8 cellular contexts compared by ENCODE assay signal in the genomic region with DNA sequence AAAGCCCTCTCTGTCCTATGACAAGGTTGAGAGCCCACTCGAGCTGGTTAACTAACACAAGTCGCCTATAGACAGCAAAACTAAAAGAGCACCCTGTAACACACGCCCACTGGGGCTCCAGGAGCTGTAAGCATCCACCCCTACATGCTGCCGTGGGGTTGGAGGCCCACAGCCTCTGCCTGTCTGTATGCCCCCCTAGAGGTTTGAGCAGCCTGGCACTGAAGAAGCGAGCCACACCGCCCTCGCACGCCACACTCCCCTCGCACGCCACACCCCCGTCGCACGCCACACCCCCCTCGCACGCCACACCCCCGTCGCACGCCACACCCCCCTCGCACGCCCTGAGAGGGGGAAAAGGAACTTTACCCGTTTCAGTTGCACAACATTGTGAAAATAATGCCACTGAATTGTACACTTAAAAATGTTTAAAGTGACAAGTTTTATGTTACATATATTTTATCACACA. TPM values are rescaled to one million over a fixed set of nuclear protein-coding genes. Genes with fewer than 3 reads are reported as not detected.
DNase-seq lines count a peak whose midpoint lies in the region; ATAC-seq, FAIRE-seq and TF ChIP-seq lines count a peak whose summit lies in the region.

No MANE protein-coding gene starts in this region.

- peak overlapping the region; percentile 64 for H3K4me3 ChIP-seq in ACC112 (ENCODE audit: low read depth, low read length)
- peak overlapping the region; percentile 39 for H3K4me3 ChIP-seq in MM.1S (ENCODE audit: low read length)
- peak overlapping the region; percentile 36 for H3K4me3 ChIP-seq in astrocyte (ENCODE audit: insufficient read depth, low read depth, low read length)
- peak overlapping the region; percentile 27; the same call in 1 of the 2 replicates for H3K4me3 ChIP-seq in iPS DF 6.9 (ENCODE audit: low read length)
- peak overlapping the region; percentile 46 for H3K4me3 ChIP-seq in smooth muscle cell

- peaks cover 16% of the 10 kb centered on the region for H3K27me3 Mint-ChIP-seq in astrocyte (ENCODE audit: low read depth, unreplicated experiment)

- H3F3A ChIP-seq in MM.1S (ENCODE audit: insufficient read depth, low read length) (no peaks in the 10 kb centered on the region), smooth muscle cell (ENCODE audit: low read depth) (no peaks in the 10 kb centered on the region)

- H3K36me3 Mint-ChIP-seq in astrocyte (ENCODE audit: low read depth, unreplicated experiment) = no peaks in the 10 kb centered on the region

- H2AFZ ChIP-seq in ACC112 (ENCODE audit: low read length, unreplicated experiment) = no peak overlapping the region
- H2AFZ ChIP-seq in MM.1S (ENCODE audit: low read length) = peak overlapping the region; percentile 47; the same call in 1 of the 2 replicates
- H2AFZ ChIP-seq in astrocyte (ENCODE audit: low read depth, low read length) = peak overlapping the region; percentile 84
- peak overlapping the region; percentile 79 for H2AFZ ChIP-seq in smooth muscle cell (ENCODE audit: low read depth)

- H3K4me2 ChIP-seq in MM.1S (ENCODE audit: low read depth, low read length) (peak overlapping the region; percentile 83), astrocyte (ENCODE audit: low read length) (peak overlapping the region; percentile 85), smooth muscle cell (peak overlapping the region; percentile 89)

- DNase-seq in MM.1S (peak; percentile 52), T-helper 9 cell (peak; percentile 64), astrocyte (ENCODE audit: low read depth) (peak; percentile 13), iPS DF 6.9 (ENCODE audit: low read depth, low spot score) (no peak), smooth muscle cell (lab: John Stamatoyannopoulos, UW; ENCODE audit: unreplicated experiment) (peak; percentile 54)

- no peak overlapping the region for H3K27ac Mint-ChIP-seq in astrocyte (ENCODE audit: unreplicated experiment)

- no peak overlapping the region for H3K27ac ChIP-seq in ACC112 (ENCODE audit: low read depth, low read length)
- H3K27ac ChIP-seq in MM.1S (ENCODE audit: low read length) = no peak overlapping the region
- no peak overlapping the region for H3K27ac ChIP-seq in astrocyte (ENCODE audit: low read depth, low read length)
- no peak overlapping the region for H3K27ac ChIP-seq in iPS DF 6.9 (ENCODE audit: low read length)
- no peak overlapping the region for H3K27ac ChIP-seq in smooth muscle cell (ENCODE audit: low read depth)

- H3K9ac ChIP-seq in MM.1S (ENCODE audit: low read length) = no peak overlapping the region
- H3K9ac ChIP-seq in astrocyte (ENCODE audit: low read length) = no peak overlapping the region
- H3K9ac ChIP-seq in smooth muscle cell (ENCODE audit: low read depth) = no peak overlapping the region

- peak overlapping the region; percentile 73 for H3K4me3 Mint-ChIP-seq in astrocyte (ENCODE audit: unreplicated experiment)

- no peaks in the 10 kb centered on the region for H3K9me3 ChIP-seq in MM.1S (replicated peaks; ENCODE audit: insufficient read depth, low read length)
- no peaks in the 10 kb centered on the region for H3K9me3 ChIP-seq in astrocyte (ENCODE audit: insufficient read depth, low read depth, low read length)
- no peaks in the 10 kb centered on the region for H3K9me3 ChIP-seq in iPS DF 6.9 (ENCODE audit: control insufficient read depth, insufficient read depth, low read length)
- no peaks in the 10 kb centered on the region for H3K9me3 ChIP-seq in smooth muscle cell (replicated peaks; ENCODE audit: low read depth)

- H3K9me3 Mint-ChIP-seq in astrocyte (ENCODE audit: unreplicated experiment) = no peaks in the 10 kb centered on the region

- H3K4me1 ChIP-seq in ACC112 (ENCODE audit: control insufficient read depth, insufficient read depth, low read length, unreplicated experiment) (no peaks in the 10 kb centered on the region), MM.1S (ENCODE audit: low read length) (no peaks in the 10 kb centered on the region), astrocyte (ENCODE audit: insufficient read depth, low read length) (no peaks in the 10 kb centered on the region), iPS DF 6.9 (ENCODE audit: control insufficient read depth, insufficient read depth, low read length) (peaks cover 4% of the 10 kb centered on the region; the same call in 1 of the 2 replicates), smooth muscle cell (ENCODE audit: low read depth) (peaks cover 3% of the 10 kb centered on the region)

- H3K36me3 ChIP-seq in ACC112 (ENCODE audit: insufficient read depth, low read length) (no peaks in the 10 kb centered on the region), MM.1S (replicated peaks; ENCODE audit: insufficient read depth, low read length) (no peaks in the 10 kb centered on the region), astrocyte (ENCODE audit: insufficient read depth, low read length) (no peaks in the 10 kb centered on the region), iPS DF 6.9 (ENCODE audit: control insufficient read depth, insufficient read depth, low read length) (no peaks in the 10 kb centered on the region), smooth muscle cell (ENCODE audit: low read depth) (no peaks in the 10 kb centered on the region)

- no CpG with 5 or more reads among the region's 21 CpGs for WGBS in iPS DF 6.9 (ENCODE audit: insufficient coverage, insufficient read length)
- WGBS in smooth muscle cell (ENCODE audit: low lambda C conversion rate) = 3% methylated on average over 19 of the region's 21 CpGs

- no peak for FAIRE-seq in astrocyte (lab: Jason Lieb, UNC)

- peaks cover 23% of the 10 kb centered on the region for H3K27me3 ChIP-seq in ACC112 (ENCODE audit: insufficient read depth, low read length)
- peaks cover 16% of the 10 kb centered on the region for H3K27me3 ChIP-seq in MM.1S (replicated peaks; ENCODE audit: insufficient read depth, low read length)
- peaks cover 10% of the 10 kb centered on the region for H3K27me3 ChIP-seq in astrocyte (ENCODE audit: insufficient read depth, low read length)
- H3K27me3 ChIP-seq in iPS DF 6.9 (ENCODE audit: control insufficient read depth, insufficient read depth, low read length) = no peaks in the 10 kb centered on the region
- H3K27me3 ChIP-seq in smooth muscle cell (ENCODE audit: low read depth) = peaks cover 18% of the 10 kb centered on the region

- H3K79me2 ChIP-seq in ACC112 (ENCODE audit: control insufficient read depth, insufficient read depth, low read length, unreplicated experiment) (no peaks in the 10 kb centered on the region), MM.1S (ENCODE audit: low read length) (no peaks in the 10 kb centered on the region), astrocyte (ENCODE audit: insufficient read depth, low read length) (no peaks in the 10 kb centered on the region), smooth muscle cell (ENCODE audit: low read depth) (no peaks in the 10 kb centered on the region)

- no peaks in the 10 kb centered on the region for H3K9me2 ChIP-seq in MM.1S (replicated peaks; ENCODE audit: insufficient read depth, low read length)

- no peaks in the 10 kb centered on the region for H3K4me1 Mint-ChIP-seq in astrocyte (ENCODE audit: low read depth, unreplicated experiment)

- TF ChIP-seq CTCF in MM.1S (IDR thresholded peaks at IDR 0.05; ENCODE audit: low read length) (no peak), astrocyte (IDR thresholded peaks at IDR 0.05; ENCODE audit: insufficient read depth, low read depth, low read length) (no peak), smooth muscle cell (IDR thresholded peaks at IDR 0.05; ENCODE audit: borderline replicate concordance, insufficient read depth, poor library complexity, severe bottlenecking) (no peak)

- ATAC-seq in GM18909 (IDR thresholded peaks at IDR 0.05; ENCODE audit: poor library complexity, unreplicated experiment) (peak; percentile 64), HG02938 (IDR thresholded peaks at IDR 0.05; ENCODE audit: unreplicated experiment) (no peak)

- H4K20me1 ChIP-seq in MM.1S (ENCODE audit: insufficient read depth, low read length) (no peaks in the 10 kb centered on the region), astrocyte (ENCODE audit: insufficient read depth, low read length) (no peaks in the 10 kb centered on the region), smooth muscle cell (ENCODE audit: low read depth) (no peaks in the 10 kb centered on the region)

RNA-seq across cellular contexts. Expression of gene HMGCL, which starts 13.2 kb away (rescaled TPM):
- 17.1 and 20.9 TPM in 2 replicates for total RNA-seq in astrocyte
- 43.0 and 47.6 TPM in 2 replicates for total RNA-seq in smooth muscle cell
- 46.5 and 51.2 TPM in 2 replicates for polyA plus RNA-seq in smooth muscle cell

RNA-seq across cellular contexts. Expression of gene FUCA1, which starts 29.7 kb away (rescaled TPM):
- 9.7 and 10.4 TPM in 2 replicates for total RNA-seq in astrocyte
- 12.5 and 19.0 TPM in 2 replicates for total RNA-seq in smooth muscle cell
- polyA plus RNA-seq in smooth muscle cell = 10.4 and 16.4 TPM in 2 replicates

RNA-seq across cellular contexts. Expression of gene GALE, which starts 37.9 kb away (rescaled TPM):
- 24.1 and 27.0 TPM in 2 replicates for total RNA-seq in astrocyte
- total RNA-seq in smooth muscle cell = 40.3 and 51.7 TPM in 2 replicates
- polyA plus RNA-seq in smooth muscle cell = 75.2 and 79.1 TPM in 2 replicates

RNA-seq across cellular contexts. Expression of gene LYPLA2, which starts 47.5 kb away (rescaled TPM):
- total RNA-seq in astrocyte (79.0 and 91.7 TPM in 2 replicates), smooth muscle cell (52.3 and 74.9 TPM in 2 replicates)
- 94.3 and 108 TPM in 2 replicates for polyA plus RNA-seq in smooth muscle cell
